In the genomic region with DNA sequence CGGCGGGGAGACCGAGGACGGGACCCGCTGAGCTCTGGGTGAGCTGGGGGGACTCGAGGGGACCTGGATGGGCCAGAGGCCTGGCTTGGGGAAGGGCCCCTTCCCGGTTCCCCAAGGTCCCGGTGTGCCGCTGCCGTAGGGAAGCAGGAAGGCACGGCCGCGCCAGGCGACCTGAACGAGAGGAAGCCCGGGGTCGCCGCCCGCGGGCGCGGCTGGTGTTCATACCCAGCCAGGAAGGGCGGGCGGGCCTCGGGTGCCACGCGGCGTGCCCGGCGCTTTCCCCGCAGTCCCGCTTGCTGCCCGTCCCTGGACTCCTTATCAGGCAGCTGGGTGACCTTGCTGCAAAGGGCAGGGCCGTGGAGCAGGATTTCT, we compare ENCODE assay signal across 8 cellular contexts. TPM values are rescaled to one million over a fixed set of nuclear protein-coding genes. Genes with fewer than 3 reads are reported as not detected.
DNase-seq lines count a peak whose midpoint lies in the region; ATAC-seq, FAIRE-seq and TF ChIP-seq lines count a peak whose summit lies in the region.

No MANE protein-coding gene starts in this region.

- peak overlapping the region; percentile 26 for H3K4me3 ChIP-seq in ACC112 (ENCODE audit: low read depth, low read length)
- peak overlapping the region; percentile 57 to 66 for H3K4me3 ChIP-seq in small intestine (ENCODE audit: low read depth in 1 of 2, low read length in 2 of 2)

- no peak for TF ChIP-seq CTCF in glutamatergic neuron (IDR thresholded peaks at IDR 0.05; ENCODE audit: partially characterized antibody, unreplicated experiment)

- H3K9me3 Mint-ChIP-seq in glutamatergic neuron (ENCODE audit: unreplicated experiment), result no peaks in the 10 kb centered on the region

- no peaks in the 10 kb centered on the region for H3K36me3 Mint-ChIP-seq in glutamatergic neuron (ENCODE audit: unreplicated experiment)

- peaks cover 7% of the 10 kb centered on the region for H3K27me3 Mint-ChIP-seq in glutamatergic neuron (ENCODE audit: unreplicated experiment)

- no peak overlapping the region for H2AFZ ChIP-seq in ACC112 (ENCODE audit: low read length, unreplicated experiment)

- peak; percentile 23 for ATAC-seq in GM21786 (IDR thresholded peaks at IDR 0.05; ENCODE audit: unreplicated experiment)

- POLR2A ChIA-PET in HEK293T (lab: Yijun Ruan, JAX), result interaction anchor here (1.8 kb wide), 1 partner anchor 38 kb away, joined by 5 read pairs; the partner anchor contains the start of gene ZNF777

- peak; percentile 47 for DNase-seq in activated CD8-positive, alpha-beta memory T cell treated with anti-CD3 and anti-CD28 coated beads, Interleukin-2, amount 50 U/mL, for 4 hours
- DNase-seq in glutamatergic neuron (no peak), small intestine (peak; percentile 37), HEK293T (ENCODE audit: extremely low spot score) (no peak), cerebellar cortex (ENCODE audit: low spot score) (no peak), DMS 273 treated with DMSO at 0.1 percent for 48 hours (lab: John Stamatoyannopoulos, UW) (no peak)

- WGBS in small intestine, 3 donors, result 0 to 5% (median 2%) methylated on average over 21 to 34 of the region's 34 CpGs

- no peaks in the 10 kb centered on the region for H3K79me2 ChIP-seq in ACC112 (ENCODE audit: control insufficient read depth, insufficient read depth, low read length, unreplicated experiment)

- H3K4me3 Mint-ChIP-seq in glutamatergic neuron (ENCODE audit: unreplicated experiment), result peak overlapping the region; percentile 20

- H3K9me3 ChIP-seq in small intestine (ENCODE audit: control insufficient read depth, low read depth), result no peaks in the 10 kb centered on the region

- no peak for FAIRE-seq in small intestine (lab: Jason Lieb, UNC)

- CTCF ChIA-PET in HEK293T (lab: Yijun Ruan, JAX), result interaction anchor here (0.5 to 0.6 kb wide), 3 partner anchors 38 to 442 kb away, joined by 3 to 5 read pairs (median 3); no protein-coding TSS in a partner anchor

- H3K27ac Mint-ChIP-seq in glutamatergic neuron (ENCODE audit: unreplicated experiment), result peak overlapping the region; percentile 54

- H3K4me1 Mint-ChIP-seq in glutamatergic neuron (ENCODE audit: low read depth, unreplicated experiment), result peaks cover 15% of the 10 kb centered on the region

- H3K27me3 ChIP-seq in ACC112 (ENCODE audit: insufficient read depth, low read length), result peaks cover 15% of the 10 kb centered on the region; the same call in 1 of the 2 replicates
- H3K27me3 ChIP-seq in small intestine (ENCODE audit: control insufficient read depth in 2 of 2, insufficient read depth in 2 of 2, low read length in 2 of 2), result no peaks in the 10 kb centered on the region

- no peaks in the 10 kb centered on the region for H3K36me3 ChIP-seq in ACC112 (ENCODE audit: insufficient read depth, low read length)
- no peaks in the 10 kb centered on the region for H3K36me3 ChIP-seq in small intestine (ENCODE audit: control insufficient read depth in 2 of 2, insufficient read depth in 2 of 2, low read length in 2 of 2)

- H3K27ac ChIP-seq in ACC112 (ENCODE audit: low read depth, low read length) (no peak overlapping the region), small intestine (ENCODE audit: low read depth in 1 of 2, low read length in 1 of 2) (peak overlapping the region; percentile 52 to 73)

- H3K4me1 ChIP-seq in ACC112 (ENCODE audit: control insufficient read depth, insufficient read depth, low read length, unreplicated experiment) (no peaks in the 10 kb centered on the region), small intestine (ENCODE audit: control insufficient read depth in 2 of 2, insufficient read depth in 1 of 2, low read depth in 1 of 2, low read length in 1 of 2) (no peaks in the 10 kb centered on the region)

TF ChIP-seq in HEK293T, 16 proteins besides CTCF, POLR2A, EP300 and RAD21:
- TF ChIP-seq ARNT (IDR thresholded peaks at IDR 0.05), result no peak
- no peak for TF ChIP-seq SUZ12 (IDR thresholded peaks at IDR 0.05)
- no peak for TF ChIP-seq BHLHE40 (IDR thresholded peaks at IDR 0.05; ENCODE audit: borderline replicate concordance)
- TF ChIP-seq HDGF (IDR thresholded peaks at IDR 0.05; ENCODE audit: borderline replicate concordance), result no peak
- TF ChIP-seq FOXK2 (IDR thresholded peaks at IDR 0.05), result no peak
- TF ChIP-seq SP1 (IDR thresholded peaks at IDR 0.05), result no peak
- TF ChIP-seq, protein P1, sequence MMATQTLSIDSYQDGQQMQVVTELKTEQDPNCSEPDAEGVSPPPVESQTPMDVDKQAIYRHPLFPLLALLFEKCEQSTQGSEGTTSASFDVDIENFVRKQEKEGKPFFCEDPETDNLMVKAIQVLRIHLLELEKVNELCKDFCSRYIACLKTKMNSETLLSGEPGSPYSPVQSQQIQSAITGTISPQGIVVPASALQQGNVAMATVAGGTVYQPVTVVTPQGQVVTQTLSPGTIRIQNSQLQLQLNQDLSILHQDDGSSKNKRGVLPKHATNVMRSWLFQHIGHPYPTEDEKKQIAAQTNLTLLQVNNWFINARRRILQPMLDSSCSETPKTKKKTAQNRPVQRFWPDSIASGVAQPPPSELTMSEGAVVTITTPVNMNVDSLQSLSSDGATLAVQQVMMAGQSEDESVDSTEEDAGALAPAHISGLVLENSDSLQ (IDR thresholded peaks at IDR 0.05), result no peak
- no peak for TF ChIP-seq FOXM1 (IDR thresholded peaks at IDR 0.05; ENCODE audit: borderline replicate concordance)
- TF ChIP-seq NFRKB (IDR thresholded peaks at IDR 0.05), result no peak
- no peak for TF ChIP-seq CTBP1 (IDR thresholded peaks at IDR 0.05; ENCODE audit: borderline replicate concordance)
- TF ChIP-seq ZNF384 (IDR thresholded peaks at IDR 0.05), result no peak
- no peak for TF ChIP-seq ELF4 (IDR thresholded peaks at IDR 0.05)

RNA-seq across cellular contexts. Expression of gene ZNF777, which starts 38.0 kb away (rescaled TPM):
- total RNA-seq in glutamatergic neuron (ENCODE audit: unreplicated experiment), result 18.0 TPM
- 1 to 10 TPM; 3.0 to 8.6 (median 4.9) TPM for polyA plus RNA-seq in small intestine

Comparison
In these comparisons a context has a peak if more than half of its experiments do, and no peak if none do; other contexts are left out.
1. DNase-seq: peak in activated CD8-positive, alpha-beta memory T cell treated with anti-CD3 and anti-CD28 coated beads, Interleukin-2, amount 50 U/mL, for 4 hours (single experiment) and small intestine (single experiment); none in glutamatergic neuron (single experiment), HEK293T (single experiment), cerebellar cortex (single experiment) and DMS 273 treated with DMSO at 0.1 percent for 48 hours (single experiment).